Comparison of ENCODE assay signal across 8 cellular contexts in genomic region chr9:19102631-19103345, GRCh38. TPM values are rescaled to one million over a fixed set of nuclear protein-coding genes. Genes with fewer than 3 reads are reported as not detected.
DNase-seq lines count a peak whose midpoint lies in the region; ATAC-seq and TF ChIP-seq lines count a peak whose summit lies in the region.

HAUS6 (minus strand) TSS chr9:19102904; CDS start chr9:19102651, 253 bp downstream.

- no peaks in the 10 kb centered on the region for H3K9me3 Mint-ChIP-seq in activated naive CD8-positive, alpha-beta T cell (ENCODE audit: low read depth)

- H3K27ac Mint-ChIP-seq in activated naive CD8-positive, alpha-beta T cell = peak within 1 kb of the TSS; percentile 92

- peak within 1 kb of the TSS; percentile 93 for H3K4me3 Mint-ChIP-seq in activated naive CD8-positive, alpha-beta T cell

- H3K4me1 ChIP-seq in testis = peaks cover 9% of the 10 kb centered on the region

- H3K27ac ChIP-seq in testis = peak within 1 kb of the TSS; percentile 66 to 76

- peaks cover 3% of the 10 kb centered on the region for H3K36me3 Mint-ChIP-seq in activated naive CD8-positive, alpha-beta T cell

- TF ChIP-seq CTCF in GM12864 (IDR thresholded peaks at IDR 0.05; ENCODE audit: low read depth, low read length, missing control alignments) (peak; percentile 49), testis (IDR thresholded peaks at IDR 0.05) (peak; percentile 35 to 80 (median 76))

- no peaks in the 10 kb centered on the region for H3K36me3 ChIP-seq in testis (ENCODE audit: low read depth, missing control alignments)

- no peaks in the 10 kb centered on the region for H3K27me3 ChIP-seq in testis

- ATAC-seq in HG02623 (IDR thresholded peaks at IDR 0.05; ENCODE audit: unreplicated experiment) = peak; percentile 97

- peak; percentile 72 for TF ChIP-seq POLR2A in testis (IDR thresholded peaks at IDR 0.05)

- WGBS in testis, 2 donors = 1 to 2% methylated on average over 31 to 46 of the region's 46 CpGs

- H3K27me3 Mint-ChIP-seq in activated naive CD8-positive, alpha-beta T cell = no peaks in the 10 kb centered on the region

- intact Hi-C loops in testis (cut with DNase I; ENCODE audit: low total_unique reads) = no loop called here

- H3K4me3 ChIP-seq in GM12864 (ENCODE audit: low read depth, low read length) (peak within 1 kb of the TSS; percentile 76), testis (peak within 1 kb of the TSS; percentile 81 to 83)

- peak; percentile 98 for DNase-seq in GM12864 (ENCODE audit: low read depth)
- DNase-seq in NCI-H1105 (lab: John Stamatoyannopoulos, UW) = peak; percentile 75
- DNase-seq in SKM-1 treated with dmso at 0.1 percent for 144 hours (lab: John Stamatoyannopoulos, UW; ENCODE audit: unreplicated experiment) = peak; percentile 97
- peak; percentile 88 for DNase-seq in glomerular endothelial cell (ENCODE audit: extremely low read depth, low read depth, low spot score)
- peak; percentile 93 for DNase-seq in occipital lobe (lab: John Stamatoyannopoulos, UW)
- peak; percentile 97 for DNase-seq in testis

- H3K9me3 ChIP-seq in testis = no peaks in the 10 kb centered on the region

- H3K4me1 Mint-ChIP-seq in activated naive CD8-positive, alpha-beta T cell (ENCODE audit: low read depth) = peaks cover 11% of the 10 kb centered on the region

RNA-seq across cellular contexts. Expression of gene HAUS6, which starts in this region (rescaled TPM):
- total RNA-seq in glomerular endothelial cell (11.1 and 15.0 TPM in 2 replicates), occipital lobe (32.8 TPM), testis (10 to 100 TPM; 21.9 to 35.7 TPM)
- 30.4 TPM for polyA plus RNA-seq in testis (ENCODE audit: insufficient read depth, low read depth, low replicate concordance)

Comparison
In these comparisons a context has a peak if more than half of its experiments do, and no peak if none do; other contexts are left out.
1. Peak in every context shown above with its lines: DNase-seq, ATAC-seq, H3K4me3 ChIP-seq and H3K27ac ChIP-seq.